22 cellular contexts compared by ENCODE assay signal in the genomic region with DNA sequence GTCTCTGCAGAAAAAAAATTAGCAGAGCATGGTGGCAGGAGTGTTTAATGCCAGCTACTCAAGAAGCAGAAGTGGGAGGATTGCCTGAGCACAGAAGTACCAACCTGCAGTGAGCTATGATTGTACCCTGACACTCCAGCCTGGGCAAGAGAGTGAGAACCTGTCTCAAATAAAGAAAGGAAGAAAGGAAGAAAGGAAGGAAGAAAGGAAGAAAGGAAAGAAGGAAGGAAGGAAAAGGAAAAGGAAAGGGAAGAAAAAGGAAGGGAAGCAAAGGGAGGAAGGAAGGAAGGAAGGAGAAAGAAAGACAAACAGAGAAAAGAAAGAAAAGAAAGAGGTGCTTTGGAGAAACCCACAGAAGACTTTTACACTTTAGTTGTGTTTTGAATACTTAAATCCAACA. TPM values are rescaled to one million over a fixed set of nuclear protein-coding genes. Genes with fewer than 3 reads are reported as not detected.
DNase-seq lines count a peak whose midpoint lies in the region; ATAC-seq, FAIRE-seq and TF ChIP-seq lines count a peak whose summit lies in the region.
"Had no signal": no experiment of that assay in that cellular context is flagged by ENCODE, and none has a peak within 500 bp of the region (broad histone marks: within the 10 kb centered on the region; RNA-seq: fewer than 3 reads in every experiment).

No MANE protein-coding gene starts in this region.

- BruUV-seq in K562 (replicated peaks; lab: Mats Ljungman, UMichigan), result no TSS peak

- POLR2A ChIA-PET in K562 (lab: Yijun Ruan, JAX), result interaction anchor here (0.7 to 1.8 kb wide), 3 partner anchors 9 to 13 kb away, joined by 3 to 9 read pairs (median 8); a partner anchor contains a TSS

- H3K27ac Mint-ChIP-seq in GM23338, result peak overlapping the region; percentile 31; the same call in 1 of the 2 replicates
- H3K27ac Mint-ChIP-seq: B cell; CD4-positive, alpha-beta T cell; CD8-positive, alpha-beta T cell had no signal

- in situ Hi-C loops in K562 (cut with MboI), result no loop called here

- intact Hi-C loops in K562 (cut with micrococcal nuclease), result no loop called here

- TF ChIP-seq POLR2A in K562 (conservative IDR thresholded peaks at IDR 0.05), result no peak

- no peak overlapping the region for H3K4me2 ChIP-seq in GM23338
- H3K4me2 ChIP-seq in K562 (ENCODE audit: insufficient read depth, low read length), result no peak overlapping the region
- H3K4me2 ChIP-seq: A549; BLaER1 treated with 17β-estradiol and CSF1 and Interleukin-3, amounts not matched to agents 10 nM and 100 nM had no signal

- no peaks in the 10 kb centered on the region for H3F3A ChIP-seq in GM23338 (replicated peaks; ENCODE audit: low read depth)

- TF ChIP-seq EP300 in K562 (IDR thresholded peaks at IDR 0.05; ENCODE audit: low read length), result no peak

- TF ChIP-seq CTCF in GM23338 (conservative IDR thresholded peaks at IDR 0.05; ENCODE audit: low read depth in 2 of 2), result no peak
- TF ChIP-seq CTCF in K562 (IDR thresholded peaks at IDR 0.05 in 2 of 3, conservative IDR thresholded peaks at IDR 0.05 in 1 of 3; ENCODE audit: insufficient read depth in 2 of 3, low read depth in 1 of 3, low read length in 3 of 3), result no peak

- H3K9me2 ChIP-seq in GM23338 (ENCODE audit: insufficient read depth), result no peaks in the 10 kb centered on the region

- H3K27me3 Mint-ChIP-seq in GM23338 (ENCODE audit: insufficient read depth, low read depth, poor library complexity), result peaks cover 5% of the 10 kb centered on the region

- H3K27ac ChIP-seq in GM23338 (ENCODE audit: low read depth), result no peak overlapping the region
- no peak overlapping the region for H3K27ac ChIP-seq in K562 (ENCODE audit: extremely low read depth, low read depth, low read length)
- H3K27ac ChIP-seq: 22Rv1; A549; BLaER1 treated with 17β-estradiol and CSF1 and Interleukin-3, amounts not matched to agents 10 nM and 100 nM; C4-2B had no signal

- H3K4me1 ChIP-seq in GM23338 (ENCODE audit: insufficient read depth) (peaks cover 15% of the 10 kb centered on the region), K562 (replicated peaks in 1 of 2; ENCODE audit: control insufficient read depth in 2 of 2, insufficient read depth in 2 of 2, low read length in 2 of 2) (no peaks in the 10 kb centered on the region)
- H3K4me1 ChIP-seq: A549; BLaER1 treated with 17β-estradiol and CSF1 and Interleukin-3, amounts not matched to agents 10 nM and 100 nM; Caco-2 had no signal

- H3K9me1 ChIP-seq in K562 (ENCODE audit: control insufficient read depth, insufficient read depth, low read length), result no peaks in the 10 kb centered on the region

- no peak for TF ChIP-seq RAD21 in K562 (CRISPR knock-in tag; conservative IDR thresholded peaks at IDR 0.05 in 1 of 2, IDR thresholded peaks at IDR 0.05 in 1 of 2)

- no peaks in the 10 kb centered on the region for H3K27me3 ChIP-seq in GM23338 (ENCODE audit: insufficient read depth)
- no peaks in the 10 kb centered on the region for H3K27me3 ChIP-seq in K562 (ENCODE audit: control insufficient read depth in 2 of 2, insufficient read depth in 2 of 2, low read length in 2 of 2)
- H3K27me3 ChIP-seq: BLaER1 treated with 17β-estradiol and CSF1 and Interleukin-3, amounts not matched to agents 10 nM and 100 nM had no signal

- H2AFZ ChIP-seq in GM23338 (peak overlapping the region; percentile 70; the same call in 1 of the 2 replicates), K562 (ENCODE audit: low read depth, low read length) (peak overlapping the region; percentile 34)

- H3K4me3 Mint-ChIP-seq in GM23338, result no peak overlapping the region
- H3K4me3 Mint-ChIP-seq: B cell; CD4-positive, alpha-beta T cell; CD8-positive, alpha-beta T cell had no signal

- peaks cover 24% of the 10 kb centered on the region for H3K9me3 Mint-ChIP-seq in GM23338

- no peak for ATAC-seq in GM23338
- peak; percentile 36; the same call in 1 of the 3 replicates for ATAC-seq in K562
- ATAC-seq: A549; CD8-positive, alpha-beta T cell had no signal

- H3K4me3 ChIP-seq in GM23338 (no peak overlapping the region), K562 (no peak overlapping the region)
- H3K4me3 ChIP-seq: A549; BLaER1 treated with 17β-estradiol and CSF1 and Interleukin-3, amounts not matched to agents 10 nM and 100 nM had no signal

- CTCF ChIA-PET in K562 (lab: Yijun Ruan, JAX; ENCODE audit: low intra/inter-chr PET ratio), result no interaction called here

- H3K36me3 Mint-ChIP-seq in GM23338 (ENCODE audit: low read depth), result peaks cover 15% of the 10 kb centered on the region
- H3K36me3 Mint-ChIP-seq: CD8-positive, alpha-beta T cell had no signal

- FAIRE-seq in K562 (lab: Jason Lieb, UNC), result no peak
- no peak for FAIRE-seq in frontal cortex (lab: Jason Lieb, UNC)
- FAIRE-seq: A549, D721Med, G401.6, GM12891, GM19239 had no signal

- peaks cover 4% of the 10 kb centered on the region; the same call in 1 of the 2 replicates for H3K36me3 ChIP-seq in GM23338 (ENCODE audit: insufficient read depth)
- H3K36me3 ChIP-seq in K562 (ENCODE audit: control insufficient read depth, insufficient read depth, low read length), result no peaks in the 10 kb centered on the region
- H3K36me3 ChIP-seq: BLaER1 treated with 17β-estradiol and CSF1 and Interleukin-3, amounts not matched to agents 10 nM and 100 nM had no signal

- H3K4me1 Mint-ChIP-seq in GM23338, result peaks cover 23% of the 10 kb centered on the region
- H3K4me1 Mint-ChIP-seq: B cell had no signal

- H4K20me1 ChIP-seq in GM23338 (replicated peaks; ENCODE audit: insufficient read depth) (no peaks in the 10 kb centered on the region), K562 (replicated peaks; ENCODE audit: control insufficient read depth, insufficient read depth, low read length) (no peaks in the 10 kb centered on the region)
- H4K20me1 ChIP-seq: BLaER1 treated with 17β-estradiol and CSF1 and Interleukin-3, amounts not matched to agents 10 nM and 100 nM had no signal

- H3K9ac ChIP-seq in K562 (ENCODE audit: insufficient read depth in 1 of 2, low read depth in 2 of 2, low read length in 2 of 2), result no peak overlapping the region
- H3K9ac ChIP-seq: BLaER1 treated with 17β-estradiol and CSF1 and Interleukin-3, amounts not matched to agents 10 nM and 100 nM had no signal

- no peaks in the 10 kb centered on the region for H3K79me2 ChIP-seq in GM23338 (replicated peaks; ENCODE audit: insufficient read depth)
- no peaks in the 10 kb centered on the region for H3K79me2 ChIP-seq in K562 (ENCODE audit: control insufficient read depth, insufficient read depth, low read length)

- peak; percentile 36 for DNase-seq in NCI-H82 (lab: John Stamatoyannopoulos, UW)
- DNase-seq in NCI-H82 treated with DMSO at 0.1 percent for 48 hours (lab: John Stamatoyannopoulos, UW; ENCODE audit: unreplicated experiment), result no peak
- no peak for DNase-seq in GM23338 (ENCODE audit: low spot score)
- no peak for DNase-seq in K562 (ENCODE audit: extremely low read depth in 1 of 4, low spot score in 3 of 4)
- DNase-seq in frontal cortex (ENCODE audit: low spot score in 2 of 2), result no peak
- no peak for DNase-seq in NCI-H187 (lab: John Stamatoyannopoulos, UW)
- DNase-seq: AML-193; Caco-2; Calu3; CD4-positive, alpha-beta T cell; CD8-positive, alpha-beta T cell; DMS79 treated with DMSO at 0.1 percent for 48 hours; GF-D8 had no signal

- H3K9me3 ChIP-seq in K562 (replicated peaks; ENCODE audit: control insufficient read depth, insufficient read depth, low read depth, low read length), result peaks cover 5% of the 10 kb centered on the region
- H3K9me3 ChIP-seq: A549, Caco-2 had no signal

RNA-seq across cellular contexts. Expression of a gene that starts 12.8 kb away (rescaled TPM):
- 181 and 183 TPM in 2 replicates for total RNA-seq in GM23338 (2014; rRNA removed; shearing (Covaris generic))
- polyA plus RNA-seq in GM23338 (2016; fragmentation: Nextera tagmentation; extraction: Ambion mirVana) (136 and 145 TPM in 2 replicates), K562 (2011; rRNA removed) (297 and 378 TPM in 2 replicates), K562 (2014; fragmentation: Illumina TruSeq; extraction: Trizol) (277 and 318 TPM in 2 replicates), K562 (2014; fragmentation: Nextera tagmentation; extraction: Ambion mirVana) (100 to 1,000 TPM in 1 of 2 experiments, 10 to 100 TPM in 1; 67.3 to 105 TPM), K562 (2014; rRNA removed) (392 and 430 TPM in 2 replicates)
- total RNA-seq in K562 (2011; cell fraction: chromatin; rRNA removed; ENCODE audit: low replicate concordance), result 76.0 and 134 TPM in 2 replicates
- total RNA-seq in K562 (2011; cell fraction: nucleolus; rRNA removed), result 54.9 and 57.7 TPM in 2 replicates
- total RNA-seq in K562 (2011; cell fraction: nucleoplasm; rRNA removed), result 97.5 and 142 TPM in 2 replicates
- total RNA-seq in K562 (2014; rRNA removed) (343 and 377 TPM in 2 replicates), K562 (2014; rRNA removed; fragmentation: Illumina TruSeq; extraction: Trizol) (339 and 365 TPM in 2 replicates), K562 (2015; rRNA removed; fragmentation: Illumina TruSeq; extraction: Trizol) (238 and 276 TPM in 2 replicates), K562 (2021) (276 and 291 TPM in 2 replicates), frontal cortex (37.1 TPM)
- polyA plus RNA-seq in K562 (2011; cell fraction: cytosol; rRNA removed), result 197 and 320 TPM in 2 replicates
- polyA plus RNA-seq in K562 (2011; cell fraction: nucleus; rRNA removed), result 192 and 207 TPM in 2 replicates
- polyA plus RNA-seq in K562 (2012), result 196 and 278 TPM in 2 replicates
- 155 and 159 TPM in 2 replicates for polyA minus RNA-seq in K562 (2011; rRNA and poly(A)+ RNA removed)
- polyA minus RNA-seq in K562 (2011; cell fraction: cytosol; rRNA and poly(A)+ RNA removed), result 70.4 and 109 TPM in 2 replicates
- 60.9 and 93.0 TPM in 2 replicates for polyA minus RNA-seq in K562 (2011; cell fraction: nucleus; rRNA and poly(A)+ RNA removed)

RNA-seq across cellular contexts. Expression of a gene that starts 43.1 kb away (rescaled TPM):
- total RNA-seq in GM23338 (2014; rRNA removed; shearing (Covaris generic)), result 26.3 and 30.3 TPM in 2 replicates
- polyA plus RNA-seq in GM23338 (2016; fragmentation: Nextera tagmentation; extraction: Ambion mirVana) (36.5 and 38.0 TPM in 2 replicates), K562 (2011; rRNA removed) (34.9 and 39.0 TPM in 2 replicates), K562 (2014; fragmentation: Illumina TruSeq; extraction: Trizol) (52.1 and 56.4 TPM in 2 replicates), K562 (2014; fragmentation: Nextera tagmentation; extraction: Ambion mirVana) (10 to 100 TPM; 61.3 to 86.1 TPM), K562 (2014; rRNA removed) (40.6 and 47.0 TPM in 2 replicates)
- total RNA-seq in K562 (2011; cell fraction: chromatin; rRNA removed; ENCODE audit: low replicate concordance), result 37.1 and 48.4 TPM in 2 replicates
- 19.2 and 21.6 TPM in 2 replicates for total RNA-seq in K562 (2011; cell fraction: nucleolus; rRNA removed)
- total RNA-seq in K562 (2011; cell fraction: nucleoplasm; rRNA removed), result 30.4 and 38.7 TPM in 2 replicates
- total RNA-seq in K562 (2014; rRNA removed) (39.5 and 48.8 TPM in 2 replicates), K562 (2014; rRNA removed; fragmentation: Illumina TruSeq; extraction: Trizol) (28.9 and 29.4 TPM in 2 replicates), K562 (2015; rRNA removed; fragmentation: Illumina TruSeq; extraction: Trizol) (24.5 and 28.5 TPM in 2 replicates), K562 (2021) (31.7 and 36.0 TPM in 2 replicates), frontal cortex (15.5 TPM)
- polyA plus RNA-seq in K562 (2011; cell fraction: cytosol; rRNA removed), result 26.0 and 77.2 TPM in 2 replicates
- 46.7 and 53.4 TPM in 2 replicates for polyA plus RNA-seq in K562 (2011; cell fraction: nucleus; rRNA removed)
- polyA plus RNA-seq in K562 (2012), result 27.0 and 32.7 TPM in 2 replicates
- 27.2 and 31.3 TPM in 2 replicates for polyA minus RNA-seq in K562 (2011; rRNA and poly(A)+ RNA removed)
- polyA minus RNA-seq in K562 (2011; cell fraction: cytosol; rRNA and poly(A)+ RNA removed), result 13.9 and 17.4 TPM in 2 replicates
- 14.7 and 16.9 TPM in 2 replicates for polyA minus RNA-seq in K562 (2011; cell fraction: nucleus; rRNA and poly(A)+ RNA removed)

RNA-seq across cellular contexts. Expression of a gene that starts 44.2 kb away (rescaled TPM):
- 357 and 388 TPM in 2 replicates for total RNA-seq in GM23338 (2014; rRNA removed; shearing (Covaris generic))
- polyA plus RNA-seq in GM23338 (2016; fragmentation: Nextera tagmentation; extraction: Ambion mirVana) (509 and 576 TPM in 2 replicates), K562 (2011; rRNA removed) (857 and 1,105 TPM in 2 replicates), K562 (2014; fragmentation: Illumina TruSeq; extraction: Trizol) (549 and 609 TPM in 2 replicates), K562 (2014; fragmentation: Nextera tagmentation; extraction: Ambion mirVana) (1,000 to 10,000 TPM; 2,334 to 2,953 TPM), K562 (2014; rRNA removed) (1,180 and 1,187 TPM in 2 replicates)
- 72.7 and 111 TPM in 2 replicates for total RNA-seq in K562 (2011; cell fraction: chromatin; rRNA removed; ENCODE audit: low replicate concordance)
- total RNA-seq in K562 (2011; cell fraction: nucleolus; rRNA removed), result 100 and 101 TPM in 2 replicates
- 147 and 174 TPM in 2 replicates for total RNA-seq in K562 (2011; cell fraction: nucleoplasm; rRNA removed)
- total RNA-seq in K562 (2014; rRNA removed) (567 and 884 TPM in 2 replicates), K562 (2014; rRNA removed; fragmentation: Illumina TruSeq; extraction: Trizol) (716 and 737 TPM in 2 replicates), K562 (2015; rRNA removed; fragmentation: Illumina TruSeq; extraction: Trizol) (566 and 591 TPM in 2 replicates), K562 (2021) (431 and 447 TPM in 2 replicates), frontal cortex (220 TPM)
- 941 and 1,174 TPM in 2 replicates for polyA plus RNA-seq in K562 (2011; cell fraction: cytosol; rRNA removed)
- 261 and 404 TPM in 2 replicates for polyA plus RNA-seq in K562 (2011; cell fraction: nucleus; rRNA removed)
- 418 and 567 TPM in 2 replicates for polyA plus RNA-seq in K562 (2012)
- 647 and 767 TPM in 2 replicates for polyA minus RNA-seq in K562 (2011; rRNA and poly(A)+ RNA removed)
- 227 and 288 TPM in 2 replicates for polyA minus RNA-seq in K562 (2011; cell fraction: cytosol; rRNA and poly(A)+ RNA removed)
- polyA minus RNA-seq in K562 (2011; cell fraction: nucleus; rRNA and poly(A)+ RNA removed), result 41.3 and 70.0 TPM in 2 replicates
